8 cellular contexts compared by ENCODE assay signal in the genomic region with DNA sequence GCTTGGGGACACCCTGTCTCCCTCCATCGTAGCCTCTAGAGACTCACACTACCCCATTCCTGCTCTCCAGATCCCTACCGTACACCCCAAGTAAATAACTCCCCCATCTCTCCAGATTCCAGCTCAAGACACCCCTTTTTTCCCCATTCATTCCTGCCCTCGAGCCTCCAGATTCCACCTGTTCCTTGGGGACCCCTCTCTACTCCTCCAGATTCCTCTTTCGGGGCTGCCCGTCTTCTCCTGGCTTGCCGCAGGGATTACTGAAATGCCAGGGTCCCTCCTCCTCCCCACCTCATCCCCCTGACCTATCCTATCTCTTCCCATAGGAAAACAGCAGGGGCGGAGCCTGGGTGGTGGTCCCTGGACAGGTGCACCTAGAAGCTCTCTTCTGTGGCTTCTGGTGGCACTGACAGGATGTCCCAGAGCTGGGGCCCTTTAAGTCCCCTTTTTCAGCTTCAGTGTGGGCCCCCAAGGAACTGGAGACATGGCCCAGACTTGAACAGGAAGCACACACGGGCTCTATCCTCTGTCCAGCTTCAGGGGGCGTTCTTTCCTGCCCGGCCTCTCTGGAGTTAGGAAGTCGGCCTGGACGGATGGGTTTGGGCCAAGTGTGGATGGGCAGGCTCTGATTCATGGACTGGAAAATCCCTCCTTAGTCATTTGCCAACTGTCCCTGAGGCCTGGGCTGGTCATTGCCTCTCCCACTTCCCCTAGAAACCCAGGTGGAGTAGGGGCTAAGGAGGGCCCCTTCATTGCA. TPM values are rescaled to one million over a fixed set of nuclear protein-coding genes. Genes with fewer than 3 reads are reported as not detected.
DNase-seq lines count a peak whose midpoint lies in the region; ATAC-seq, FAIRE-seq and TF ChIP-seq lines count a peak whose summit lies in the region.

No MANE protein-coding gene starts in this region.

- DNase-seq in LHCN-M2 (ENCODE audit: low read depth), result peak; percentile 91
- DNase-seq in K562 (ENCODE audit: extremely low read depth in 1 of 4, low spot score in 3 of 4), result peak in 1 of 4 experiments; percentile 8
- DNase-seq in iPS-NIHi11 (ENCODE audit: low spot score), result peak; percentile 70
- DNase-seq in smooth muscle cell (lab: John Stamatoyannopoulos, UW; ENCODE audit: unreplicated experiment), result peak; percentile 33
- no peak for DNase-seq in activated CD4-positive, CD25-positive, alpha-beta regulatory T cell treated with anti-CD3 and anti-CD28 coated beads, Interleukin-2, amount 50 U/mL, for 72 hours
- DNase-seq in DMS53 treated with DMSO at 0.1 percent for 48 hours (lab: John Stamatoyannopoulos, UW; ENCODE audit: unreplicated experiment), result no peak

- TF ChIP-seq CTCF in DOHH2 (IDR thresholded peaks at IDR 0.05; ENCODE audit: low read depth, low read length, poor library complexity, severe bottlenecking), result peak; percentile 38
- TF ChIP-seq CTCF in K562 (IDR thresholded peaks at IDR 0.05 in 2 of 3, conservative IDR thresholded peaks at IDR 0.05 in 1 of 3; ENCODE audit: insufficient read depth in 2 of 3, low read depth in 1 of 3, low read length in 3 of 3), result 0 out of 6 replicates have a peak, but pooled peaks of 1 of the 3 experiments have one; percentile 2
- TF ChIP-seq CTCF in smooth muscle cell (IDR thresholded peaks at IDR 0.05; ENCODE audit: borderline replicate concordance, insufficient read depth, poor library complexity, severe bottlenecking), result no peak

- H3K9ac ChIP-seq in K562 (ENCODE audit: insufficient read depth in 1 of 2, low read depth in 2 of 2, low read length in 2 of 2) (peak overlapping the region in 1 of 2 experiments; percentile 58; a peak in 2 of 4 replicates), smooth muscle cell (ENCODE audit: low read depth) (peak overlapping the region; percentile 86)

- intact Hi-C loops in K562 (cut with micrococcal nuclease), result no loop called here

- H2AFZ ChIP-seq in K562 (ENCODE audit: low read depth, low read length), result no peak overlapping the region
- no peak overlapping the region for H2AFZ ChIP-seq in smooth muscle cell (ENCODE audit: low read depth)

- BruUV-seq in K562 (replicated peaks; lab: Mats Ljungman, UMichigan), result TSS peak; percentile 58

- no peak for TF ChIP-seq RAD21 in K562 (CRISPR knock-in tag; conservative IDR thresholded peaks at IDR 0.05 in 1 of 2, IDR thresholded peaks at IDR 0.05 in 1 of 2)

- FAIRE-seq in K562 (lab: Jason Lieb, UNC), result no peak

- peak overlapping the region; percentile 88 for H3K4me3 ChIP-seq in DOHH2 (ENCODE audit: low read length)
- peak overlapping the region; percentile 61; the same call in 1 of the 2 replicates for H3K4me3 ChIP-seq in K562
- H3K4me3 ChIP-seq in smooth muscle cell, result peak overlapping the region; percentile 88

- H3K4me2 ChIP-seq in DOHH2 (ENCODE audit: low read length) (peak overlapping the region; percentile 72), K562 (ENCODE audit: insufficient read depth, low read length) (peak overlapping the region; percentile 77), smooth muscle cell (peak overlapping the region; percentile 96)

- in situ Hi-C loops in K562 (cut with MboI), result no loop called here

- CTCF ChIA-PET in K562 (lab: Yijun Ruan, JAX; ENCODE audit: low intra/inter-chr PET ratio), result interaction anchor here (1.0 kb wide), 1 partner anchor 42 kb away, joined by 3 read pairs; no protein-coding TSS in a partner anchor

- ATAC-seq in K562 (no peak), GM19351 (IDR thresholded peaks at IDR 0.05; ENCODE audit: unreplicated experiment) (no peak)

- H3K9me2 ChIP-seq in DOHH2 (replicated peaks; ENCODE audit: control insufficient read depth, low read length), result no peaks in the 10 kb centered on the region

- H4K20me1 ChIP-seq in DOHH2 (ENCODE audit: control insufficient read depth, insufficient read depth, low read depth, low read length), result no peaks in the 10 kb centered on the region
- no peaks in the 10 kb centered on the region for H4K20me1 ChIP-seq in K562 (replicated peaks; ENCODE audit: control insufficient read depth, insufficient read depth, low read length)
- H4K20me1 ChIP-seq in smooth muscle cell (ENCODE audit: low read depth), result peaks cover 3% of the 10 kb centered on the region

- POLR2A ChIA-PET in K562 (lab: Yijun Ruan, JAX), result interaction anchor here (0.6 to 2.2 kb wide), 3 partner anchors 21 to 45 kb away, joined by 3 to 6 read pairs (median 3); no protein-coding TSS in a partner anchor

- 40% methylated on average over 11 of the region's 12 CpGs for WGBS in K562 (ENCODE audit: insufficient coverage, low coverage, missing lambda C conversion rate)
- WGBS in smooth muscle cell (ENCODE audit: low lambda C conversion rate), result 22% methylated on average over 12 of the region's 12 CpGs

- no peaks in the 10 kb centered on the region for H3K36me3 ChIP-seq in DOHH2 (ENCODE audit: control insufficient read depth, low read length)
- H3K36me3 ChIP-seq in K562 (ENCODE audit: control insufficient read depth, insufficient read depth, low read length), result no peaks in the 10 kb centered on the region
- H3K36me3 ChIP-seq in smooth muscle cell (ENCODE audit: low read depth), result no peaks in the 10 kb centered on the region

- H3K9me3 ChIP-seq in DOHH2 (ENCODE audit: control insufficient read depth, insufficient read depth, low read length) (no peaks in the 10 kb centered on the region), K562 (replicated peaks; ENCODE audit: control insufficient read depth, insufficient read depth, low read depth, low read length) (no peaks in the 10 kb centered on the region), smooth muscle cell (replicated peaks; ENCODE audit: low read depth) (no peaks in the 10 kb centered on the region)

- no peak overlapping the region for H3K27ac ChIP-seq in DOHH2 (ENCODE audit: low read depth, low read length)
- H3K27ac ChIP-seq in K562 (ENCODE audit: extremely low read depth, low read depth, low read length), result no peak overlapping the region
- peak overlapping the region; percentile 97 for H3K27ac ChIP-seq in smooth muscle cell (ENCODE audit: low read depth)

- TF ChIP-seq POLR2A in K562 (conservative IDR thresholded peaks at IDR 0.05), result no peak

- H3K27me3 ChIP-seq in DOHH2 (ENCODE audit: control insufficient read depth, low read length), result no peaks in the 10 kb centered on the region
- H3K27me3 ChIP-seq in K562 (ENCODE audit: control insufficient read depth in 2 of 2, insufficient read depth in 2 of 2, low read length in 2 of 2), result no peaks in the 10 kb centered on the region
- H3K27me3 ChIP-seq in smooth muscle cell (ENCODE audit: low read depth), result no peaks in the 10 kb centered on the region

- H3K79me2 ChIP-seq in DOHH2 (ENCODE audit: control insufficient read depth, low read length), result peaks cover 7% of the 10 kb centered on the region
- no peaks in the 10 kb centered on the region for H3K79me2 ChIP-seq in K562 (ENCODE audit: control insufficient read depth, insufficient read depth, low read length)
- peaks cover 13% of the 10 kb centered on the region for H3K79me2 ChIP-seq in smooth muscle cell (ENCODE audit: low read depth)

- H3K4me1 ChIP-seq in DOHH2 (ENCODE audit: control insufficient read depth, low read length) (peaks cover 30% of the 10 kb centered on the region), K562 (replicated peaks in 1 of 2; ENCODE audit: control insufficient read depth in 2 of 2, insufficient read depth in 2 of 2, low read length in 2 of 2) (peaks cover 9 to 37% of the 10 kb centered on the region in 2 experiments; a peak in 4 of 5 replicates), smooth muscle cell (ENCODE audit: low read depth) (peaks cover 12% of the 10 kb centered on the region)

- H3K9me1 ChIP-seq in K562 (ENCODE audit: control insufficient read depth, insufficient read depth, low read length), result no peaks in the 10 kb centered on the region

- no peak for TF ChIP-seq EP300 in K562 (IDR thresholded peaks at IDR 0.05; ENCODE audit: low read length)

- H3F3A ChIP-seq in DOHH2 (ENCODE audit: control insufficient read depth, insufficient read depth), result no peaks in the 10 kb centered on the region
- H3F3A ChIP-seq in smooth muscle cell (ENCODE audit: low read depth), result peaks cover 4% of the 10 kb centered on the region

RNA-seq across cellular contexts. Expression of a gene that starts 1.2 kb away (rescaled TPM):
- 1.8 and 2.7 TPM in 2 replicates for total RNA-seq in LHCN-M2 (2014; rRNA removed)
- 1.7 TPM for polyA plus RNA-seq in LHCN-M2 (2012)
- total RNA-seq in K562 (2011; cell fraction: chromatin; rRNA removed; ENCODE audit: low replicate concordance), result 1.5 and 4.2 TPM in 2 replicates
- total RNA-seq in K562 (2011; cell fraction: nucleolus; rRNA removed), result 3.5 and 3.7 TPM in 2 replicates
- total RNA-seq in K562 (2011; cell fraction: nucleoplasm; rRNA removed), result 1.9 and 2.8 TPM in 2 replicates
- 1.0 and 1.3 TPM in 2 replicates for total RNA-seq in K562 (2014; rRNA removed)
- total RNA-seq in K562 (2014; rRNA removed; fragmentation: Illumina TruSeq; extraction: Trizol), result 0.22 and 0.25 TPM in 2 replicates
- 0.25 and 0.57 TPM in 2 replicates for total RNA-seq in K562 (2015; rRNA removed; fragmentation: Illumina TruSeq; extraction: Trizol)
- total RNA-seq in K562 (2021), result 3.5 and 3.7 TPM in 2 replicates
- 0.67 and 1.0 TPM in 2 replicates for polyA plus RNA-seq in K562 (2011; rRNA removed)
- polyA plus RNA-seq in K562 (2011; cell fraction: cytosol; rRNA removed), result 0.81 and 2.0 TPM in 2 replicates
- 1.5 and 4.5 TPM in 2 replicates for polyA plus RNA-seq in K562 (2011; cell fraction: nucleus; rRNA removed)
- 1.3 and 3.5 TPM in 2 replicates for polyA plus RNA-seq in K562 (2012)
- 0.79 and 1.7 TPM in 2 replicates for polyA plus RNA-seq in K562 (2014; fragmentation: Illumina TruSeq; extraction: Trizol)
- polyA plus RNA-seq in K562 (2014; fragmentation: Nextera tagmentation; extraction: Ambion mirVana), result not detected
- polyA plus RNA-seq in K562 (2014; rRNA removed), result 1.1 and 2.1 TPM in 2 replicates
- 0.54 and 0.98 TPM in 2 replicates for polyA minus RNA-seq in K562 (2011; rRNA and poly(A)+ RNA removed)
- 3.0 and 5.0 TPM in 2 replicates for polyA minus RNA-seq in K562 (2011; cell fraction: cytosol; rRNA and poly(A)+ RNA removed)
- polyA minus RNA-seq in K562 (2011; cell fraction: nucleus; rRNA and poly(A)+ RNA removed), result 1.5 and 1.7 TPM in 2 replicates
- 3.0 and 4.7 TPM in 2 replicates for total RNA-seq in smooth muscle cell
- 5.8 and 8.2 TPM in 2 replicates for polyA plus RNA-seq in smooth muscle cell

RNA-seq across cellular contexts. Expression of a gene that starts 22.2 kb away (rescaled TPM):
- 172 and 183 TPM in 2 replicates for total RNA-seq in LHCN-M2 (2014; rRNA removed)
- 327 TPM for polyA plus RNA-seq in LHCN-M2 (2012)
- 16.1 and 36.9 TPM in 2 replicates for total RNA-seq in K562 (2011; cell fraction: chromatin; rRNA removed; ENCODE audit: low replicate concordance)
- 41.2 and 47.9 TPM in 2 replicates for total RNA-seq in K562 (2011; cell fraction: nucleolus; rRNA removed)
- 32.6 and 42.2 TPM in 2 replicates for total RNA-seq in K562 (2011; cell fraction: nucleoplasm; rRNA removed)
- 164 and 284 TPM in 2 replicates for total RNA-seq in K562 (2014; rRNA removed)
- 63.0 and 98.5 TPM in 2 replicates for total RNA-seq in K562 (2014; rRNA removed; fragmentation: Illumina TruSeq; extraction: Trizol)
- 115 and 130 TPM in 2 replicates for total RNA-seq in K562 (2015; rRNA removed; fragmentation: Illumina TruSeq; extraction: Trizol)
- total RNA-seq in K562 (2021), result 95.9 and 109 TPM in 2 replicates
- 151 and 169 TPM in 2 replicates for polyA plus RNA-seq in K562 (2011; rRNA removed)
- polyA plus RNA-seq in K562 (2011; cell fraction: cytosol; rRNA removed), result 153 and 227 TPM in 2 replicates
- polyA plus RNA-seq in K562 (2011; cell fraction: nucleus; rRNA removed), result 87.2 and 100 TPM in 2 replicates
- 146 and 190 TPM in 2 replicates for polyA plus RNA-seq in K562 (2012)
- 205 and 214 TPM in 2 replicates for polyA plus RNA-seq in K562 (2014; fragmentation: Illumina TruSeq; extraction: Trizol)
- polyA plus RNA-seq in K562 (2014; fragmentation: Nextera tagmentation; extraction: Ambion mirVana), result 100 to 1,000 TPM; 416 to 441 TPM
- polyA plus RNA-seq in K562 (2014; rRNA removed), result 197 and 206 TPM in 2 replicates
- 24.1 and 41.5 TPM in 2 replicates for polyA minus RNA-seq in K562 (2011; rRNA and poly(A)+ RNA removed)
- 58.9 and 66.1 TPM in 2 replicates for polyA minus RNA-seq in K562 (2011; cell fraction: cytosol; rRNA and poly(A)+ RNA removed)
- 14.9 and 21.1 TPM in 2 replicates for polyA minus RNA-seq in K562 (2011; cell fraction: nucleus; rRNA and poly(A)+ RNA removed)
- total RNA-seq in smooth muscle cell, result 117 and 192 TPM in 2 replicates
- 298 TPM in 2 replicates for polyA plus RNA-seq in smooth muscle cell

RNA-seq across cellular contexts. Expression of a gene that starts 32.2 kb away (rescaled TPM):
- total RNA-seq in LHCN-M2 (2014; rRNA removed) (38.7 and 50.3 TPM in 2 replicates), K562 (2014; rRNA removed) (57.4 and 68.7 TPM in 2 replicates), K562 (2014; rRNA removed; fragmentation: Illumina TruSeq; extraction: Trizol) (13.3 and 15.8 TPM in 2 replicates), K562 (2015; rRNA removed; fragmentation: Illumina TruSeq; extraction: Trizol) (30.9 and 31.6 TPM in 2 replicates), K562 (2021) (45.8 and 47.3 TPM in 2 replicates), smooth muscle cell (17.3 and 20.2 TPM in 2 replicates)
- polyA plus RNA-seq in LHCN-M2 (2012), result 14.5 TPM
- 17.4 and 51.8 TPM in 2 replicates for total RNA-seq in K562 (2011; cell fraction: chromatin; rRNA removed; ENCODE audit: low replicate concordance)
- total RNA-seq in K562 (2011; cell fraction: nucleolus; rRNA removed), result 53.4 and 56.5 TPM in 2 replicates
- total RNA-seq in K562 (2011; cell fraction: nucleoplasm; rRNA removed), result 27.6 and 32.3 TPM in 2 replicates
- polyA plus RNA-seq in K562 (2011; rRNA removed) (19.3 and 27.7 TPM in 2 replicates), K562 (2014; fragmentation: Illumina TruSeq; extraction: Trizol) (28.2 and 30.0 TPM in 2 replicates), K562 (2014; fragmentation: Nextera tagmentation; extraction: Ambion mirVana) (1 to 10 TPM; 5.5 to 6.5 TPM), K562 (2014; rRNA removed) (34.7 and 43.0 TPM in 2 replicates), smooth muscle cell (9.3 and 11.7 TPM in 2 replicates)
- polyA plus RNA-seq in K562 (2011; cell fraction: cytosol; rRNA removed), result 29.0 and 63.4 TPM in 2 replicates
- polyA plus RNA-seq in K562 (2011; cell fraction: nucleus; rRNA removed), result 98.1 and 179 TPM in 2 replicates
- 24.2 and 27.5 TPM in 2 replicates for polyA plus RNA-seq in K562 (2012)
- polyA minus RNA-seq in K562 (2011; rRNA and poly(A)+ RNA removed), result 10.9 and 14.8 TPM in 2 replicates
- 27.6 and 28.3 TPM in 2 replicates for polyA minus RNA-seq in K562 (2011; cell fraction: cytosol; rRNA and poly(A)+ RNA removed)
- 23.2 and 23.7 TPM in 2 replicates for polyA minus RNA-seq in K562 (2011; cell fraction: nucleus; rRNA and poly(A)+ RNA removed)

Comparison
In these comparisons a context has a peak if more than half of its experiments do, and no peak if none do; other contexts are left out.
1. DNase-seq: peak in LHCN-M2 (single experiment), iPS-NIHi11 (single experiment) and smooth muscle cell (single experiment); none in activated CD4-positive, CD25-positive, alpha-beta regulatory T cell treated with anti-CD3 and anti-CD28 coated beads, Interleukin-2, amount 50 U/mL, for 72 hours (single experiment) and DMS53 treated with DMSO at 0.1 percent for 48 hours (single experiment).
2. Peak in every context shown above with its lines, with median percentiles within 50 percentile points of each other: H3K4me2 ChIP-seq and H3K4me3 ChIP-seq.